Comparison of ENCODE assay signal across 8 cellular contexts in the genomic region with DNA sequence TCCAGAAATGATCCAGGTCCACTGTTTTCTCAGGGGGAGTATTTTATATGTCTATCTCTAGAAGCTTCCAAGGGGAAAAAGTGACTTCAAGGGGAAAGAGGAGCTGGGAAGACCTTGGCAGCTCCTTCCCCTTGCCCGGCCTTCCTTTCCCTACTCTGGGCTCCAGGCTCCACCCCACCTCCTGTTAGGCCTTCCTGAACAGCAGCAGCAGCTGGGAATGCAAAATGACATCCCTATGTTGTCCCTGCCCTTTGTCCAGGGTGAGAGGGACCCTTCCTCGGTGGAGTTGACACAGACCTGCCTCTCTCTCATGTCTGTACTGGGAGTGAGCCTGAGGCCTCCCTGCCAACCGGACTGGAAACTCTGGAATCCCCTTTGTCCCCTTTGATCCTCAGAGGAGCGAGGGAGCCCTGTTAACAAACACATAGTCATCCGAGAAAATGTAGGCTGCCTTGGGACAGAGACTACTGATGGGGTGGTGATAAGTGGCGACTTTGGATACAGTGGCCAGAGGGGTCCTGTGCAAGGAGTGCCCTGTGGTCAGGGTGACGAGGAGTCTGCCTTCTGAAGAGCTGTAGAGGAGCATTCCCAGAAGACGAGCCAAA. TPM values are rescaled to one million over a fixed set of nuclear protein-coding genes. Genes with fewer than 3 reads are reported as not detected.
DNase-seq lines count a peak whose midpoint lies in the region; ATAC-seq and TF ChIP-seq lines count a peak whose summit lies in the region.

No MANE protein-coding gene starts in this region.

- intact Hi-C loops in Right ventricle myocardium superior (cut with DNase I), result no loop called here

- H3K36me3 ChIP-seq in cardiac muscle cell, result no peaks in the 10 kb centered on the region
- no peaks in the 10 kb centered on the region for H3K36me3 ChIP-seq in muscle layer of colon (ENCODE audit: insufficient read depth, low read length)
- no peaks in the 10 kb centered on the region for H3K36me3 ChIP-seq in urinary bladder (ENCODE audit: insufficient read depth)

- DNase-seq in cardiac muscle cell (ENCODE audit: low read depth in 1 of 2, low spot score in 1 of 2), result peak in 1 of 2 donors; percentile 56
- no peak for DNase-seq in Right ventricle myocardium superior
- peak; percentile 70 for DNase-seq in ecto neural progenitor cell (ENCODE audit: low spot score)
- DNase-seq in activated gamma-delta T cell treated with Interleukin-2 at 50 U/mL for 16 hours, result no peak

- no peaks in the 10 kb centered on the region for H3K27me3 ChIP-seq in cardiac muscle cell
- H3K27me3 ChIP-seq in muscle layer of colon (ENCODE audit: control insufficient read depth in 1 of 2, insufficient read depth in 2 of 2, low read length in 2 of 2), result no peaks in the 10 kb centered on the region

- H3K4me1 ChIP-seq in cardiac muscle cell (ENCODE audit: low read depth), result peaks cover 81% of the 10 kb centered on the region
- peaks cover 96% of the 10 kb centered on the region for H3K4me1 ChIP-seq in muscle layer of colon (ENCODE audit: insufficient read depth, low read length)
- no peaks in the 10 kb centered on the region for H3K4me1 ChIP-seq in urinary bladder (ENCODE audit: insufficient read depth)

- H3K9ac ChIP-seq in muscle layer of colon (ENCODE audit: low read length), result peak overlapping the region; percentile 78

- H3K9me3 ChIP-seq in cardiac muscle cell (ENCODE audit: low read depth), result no peaks in the 10 kb centered on the region
- no peaks in the 10 kb centered on the region for H3K9me3 ChIP-seq in muscle layer of colon (ENCODE audit: low read length)

- no peak overlapping the region for H3K4me3 ChIP-seq in cardiac muscle cell
- peak overlapping the region in 1 of 2 donors; percentile 12 for H3K4me3 ChIP-seq in muscle layer of colon (ENCODE audit: low read depth in 1 of 2, low read length in 2 of 2)
- H3K4me3 ChIP-seq in urinary bladder (ENCODE audit: low read depth, low read length), result no peak overlapping the region

- 22% methylated on average over 8 of the region's 8 CpGs for WGBS in urinary bladder

- H3K27ac ChIP-seq in cardiac muscle cell, result peak overlapping the region; percentile 100
- H3K27ac ChIP-seq in muscle layer of colon (ENCODE audit: low read depth, low read length), result peak overlapping the region; percentile 100
- peak overlapping the region; percentile 60 for H3K27ac ChIP-seq in urinary bladder (ENCODE audit: low read depth)

- TF ChIP-seq CTCF in cardiac muscle cell (IDR thresholded peaks at IDR 0.05; ENCODE audit: low read depth, low read length), result no peak

- ATAC-seq in Right ventricle myocardium superior (ENCODE audit: poor library complexity), result no peak
- ATAC-seq in GM21576 (IDR thresholded peaks at IDR 0.05; ENCODE audit: unreplicated experiment), result no peak
- ATAC-seq in GM21723 (IDR thresholded peaks at IDR 0.05; ENCODE audit: unreplicated experiment), result no peak

RNA-seq across cellular contexts. Expression of gene MALAT1, which starts 9.0 kb away (rescaled TPM):
- total RNA-seq in cardiac muscle cell (3,311 and 7,439 TPM in 2 replicates), Right ventricle myocardium superior (5,573 TPM), urinary bladder (27,753 TPM)
- polyA plus RNA-seq in cardiac muscle cell (16,838 and 18,899 TPM in 2 replicates), urinary bladder (141 TPM)

RNA-seq across cellular contexts. Expression of gene SCYL1, which starts 35.1 kb away (rescaled TPM):
- total RNA-seq in cardiac muscle cell (157 and 168 TPM in 2 replicates), Right ventricle myocardium superior (60.5 TPM), urinary bladder (43.4 TPM)
- polyA plus RNA-seq in cardiac muscle cell (139 and 146 TPM in 2 replicates), urinary bladder (82.0 TPM)
